ENCODE assay signal across 23 cellular contexts in genomic region chr3:102020670-102021069, GRCh38.
"Had no signal": no experiment of that assay in that cellular context is flagged by ENCODE, and none has a peak within 500 bp of the region (broad histone marks: within the 10 kb centered on the region; RNA-seq: fewer than 3 reads in every experiment).

No MANE protein-coding gene starts in this region.

- H3K27ac Mint-ChIP-seq: activated CD4-positive, alpha-beta T cell treated with anti-CD3 and anti-CD28 coated beads, Interleukin-2, amount 10 ng/mL, durations not matched to agents 7 days and 5 days; activated CD8-positive, alpha-beta T cell treated with anti-CD3 and anti-CD28 coated beads, Interleukin-2, amount 10 ng/mL, durations not matched to agents 7 days and 5 days; activated naive CD4-positive, alpha-beta T cell treated with anti-CD3 and anti-CD28 coated beads, Interleukin-2, amount 50 U/mL, for 72 hours; activated T-helper 1 cell treated with anti-CD3 and anti-CD28 coated beads, Interleukin-12 subunit alpha, Interleukin-12 subunit beta, Interleukin-2, Interleukin-4 antibody, amounts not matched to agents 30 ng/mL and 10 ng/mL and 1 ng/mL, durations not matched to agents 14 hours and 24 hours and 36 hours; immature natural killer cell; type B pancreatic cell had no signal

- H3K27me3 Mint-ChIP-seq: naive B cell, type B pancreatic cell had no signal

- H3K4me1 Mint-ChIP-seq: immature natural killer cell had no signal

- DNase-seq: activated CD4-positive, alpha-beta T cell treated with anti-CD3 and anti-CD28 coated beads, Interleukin-2, amount 10 ng/mL, durations not matched to agents 7 days and 5 days; activated CD8-positive, alpha-beta T cell treated with anti-CD3 and anti-CD28 coated beads, Interleukin-2, amount 10 ng/mL, durations not matched to agents 7 days and 5 days; activated gamma-delta T cell; adrenal gland; brain microvascular endothelial cell; central memory CD4-positive, alpha-beta T cell; effector memory CD4-positive, alpha-beta T cell; foreskin melanocyte; glutamatergic neuron; immature natural killer cell; lower lobe of right lung; naive B cell; occipital lobe; posterior cingulate gyrus; right lobe of liver; stimulated activated CD4-positive, alpha-beta T cell treated with anti-CD3 and anti-CD28 coated beads, Interleukin-2, amount 100 ng/mL, for 48 hours; stimulated activated CD8-positive, alpha-beta memory T cell treated with anti-CD3 and anti-CD28 coated beads, Interleukin-4, amount 100 ng/mL, for 48 hours; stimulated activated naive CD4-positive, alpha-beta T cell treated with Interleukin-2 at 50 U/mL for 16 hours had no signal

- H3K9me3 Mint-ChIP-seq: immature natural killer cell, type B pancreatic cell had no signal

- H3K36me3 Mint-ChIP-seq: immature natural killer cell, naive B cell, type B pancreatic cell had no signal

- ATAC-seq: activated CD4-positive, CD25-positive, alpha-beta regulatory T cell treated with anti-CD3 and anti-CD28 coated beads, Interleukin-2, amount 50 U/mL, for 24 hours; activated CD8-positive, alpha-beta T cell treated with anti-CD3 and anti-CD28 coated beads, Interleukin-2, amount 10 ng/mL, durations not matched to agents 7 days and 5 days; activated naive CD4-positive, alpha-beta T cell treated with anti-CD3 and anti-CD28 coated beads, Interleukin-2, amount 50 U/mL, for 72 hours; left lobe of liver; lower lobe of right lung had no signal

- H3K4me3 Mint-ChIP-seq: activated CD4-positive, alpha-beta T cell treated with anti-CD3 and anti-CD28 coated beads, Interleukin-2, amount 10 ng/mL, durations not matched to agents 7 days and 5 days; activated CD8-positive, alpha-beta T cell treated with anti-CD3 and anti-CD28 coated beads, Interleukin-2, amount 10 ng/mL, durations not matched to agents 7 days and 5 days; activated T-helper 1 cell treated with anti-CD3 and anti-CD28 coated beads, Interleukin-12 subunit alpha, Interleukin-12 subunit beta, Interleukin-2, Interleukin-4 antibody, amounts not matched to agents 30 ng/mL and 10 ng/mL and 1 ng/mL, durations not matched to agents 14 hours and 24 hours and 36 hours; immature natural killer cell; type B pancreatic cell had no signal
